In genomic region chr12:105072888-105073488, GRCh38 we compare ENCODE assay signal across 29 cellular contexts. TPM values are rescaled to one million over a fixed set of nuclear protein-coding genes. Genes with fewer than 3 reads are reported as not detected.
DNase-seq lines count a peak whose midpoint lies in the region; ATAC-seq and TF ChIP-seq lines count a peak whose summit lies in the region.
"Had no signal": no experiment of that assay in that cellular context is flagged by ENCODE, and none has a peak within 500 bp of the region (broad histone marks: within the 10 kb centered on the region; RNA-seq: fewer than 3 reads in every experiment).

No MANE protein-coding gene starts in this region.

- CTCF ChIA-PET in CD4-positive, alpha-beta T cell (lab: Charles Lee) = no interaction called here

- H3K27ac ChIP-seq in OCI-LY3 (ENCODE audit: low read length) (no peak overlapping the region), right lobe of liver (no peak overlapping the region)
- H3K27ac ChIP-seq in CD4-positive, alpha-beta T cell (ENCODE audit: low read depth, low read length) = no peak overlapping the region
- H3K27ac ChIP-seq: C4-2B, parathyroid adenoma, SJSA1, upper lobe of right lung had no signal

- H3K27ac Mint-ChIP-seq in CD4-positive, alpha-beta T cell = no peak overlapping the region
- H3K27ac Mint-ChIP-seq: activated CD8-positive, alpha-beta memory T cell treated with anti-CD3 and anti-CD28 coated beads, Interleukin-2, amount 10 ng/mL, durations not matched to agents 7 days and 5 days; effector memory CD8-positive, alpha-beta T cell had no signal

- ATAC-seq in HG03280 (IDR thresholded peaks at IDR 0.05; ENCODE audit: unreplicated experiment) = peak; percentile 43
- ATAC-seq in HG03139 (IDR thresholded peaks at IDR 0.05; ENCODE audit: unreplicated experiment) = no peak
- no peak for ATAC-seq in right lobe of liver
- no peak for ATAC-seq in CD4-positive, alpha-beta T cell (ENCODE audit: poor library complexity)
- ATAC-seq: activated CD8-positive, alpha-beta memory T cell treated with anti-CD3 and anti-CD28 coated beads, Interleukin-2, amount 10 ng/mL, durations not matched to agents 7 days and 5 days; activated T-cell treated with anti-CD3 and anti-CD28 coated beads, Interleukin-2, amount 50 U/mL, for 4 hours; effector memory CD8-positive, alpha-beta T cell; K562; right cardiac atrium; stimulated activated naive CD8-positive, alpha-beta T cell treated with anti-CD3 and anti-CD28 coated beads, Interleukin-15, Interleukin-2, amounts not matched to agents 100 U/mL and 50 U/mL, for 24 hours; upper lobe of right lung had no signal

- no peaks in the 10 kb centered on the region for H3K79me2 ChIP-seq in OCI-LY3 (ENCODE audit: low read length)
- H3K79me2 ChIP-seq: parathyroid adenoma had no signal

- 93% methylated on average over 6 of the region's 6 CpGs for WGBS in right lobe of liver (ENCODE audit: insufficient coverage, low coverage, low lambda C conversion rate, missing lambda C conversion rate)

- H3K4me1 ChIP-seq in OCI-LY3 (ENCODE audit: low read length) (peaks cover 12% of the 10 kb centered on the region), right lobe of liver (no peaks in the 10 kb centered on the region)
- H3K4me1 ChIP-seq: Caco-2, HAP-1, parathyroid adenoma, SJSA1, upper lobe of right lung had no signal

- no peak overlapping the region for H3K4me3 Mint-ChIP-seq in CD4-positive, alpha-beta T cell
- H3K4me3 Mint-ChIP-seq: activated CD8-positive, alpha-beta memory T cell treated with anti-CD3 and anti-CD28 coated beads, Interleukin-2, amount 10 ng/mL, durations not matched to agents 7 days and 5 days; activated T-cell treated with anti-CD3 and anti-CD28 coated beads, Interleukin-2, amount 50 U/mL, for 4 hours; effector memory CD8-positive, alpha-beta T cell had no signal

- no peaks in the 10 kb centered on the region for H3K4me1 Mint-ChIP-seq in CD4-positive, alpha-beta T cell (ENCODE audit: low read depth)
- H3K4me1 Mint-ChIP-seq: activated CD8-positive, alpha-beta memory T cell treated with anti-CD3 and anti-CD28 coated beads, Interleukin-2, amount 10 ng/mL, durations not matched to agents 7 days and 5 days had no signal

- H2AFZ ChIP-seq in OCI-LY3 (ENCODE audit: low read depth, low read length) = peak overlapping the region; percentile 75; the same call in 1 of the 2 replicates
- H2AFZ ChIP-seq: parathyroid adenoma had no signal

- no peaks in the 10 kb centered on the region for H3K9me3 Mint-ChIP-seq in CD4-positive, alpha-beta T cell
- H3K9me3 Mint-ChIP-seq: activated T-cell treated with anti-CD3 and anti-CD28 coated beads, Interleukin-2, amount 50 U/mL, for 4 hours; effector memory CD8-positive, alpha-beta T cell had no signal

- H3K9me3 ChIP-seq in OCI-LY3 (ENCODE audit: insufficient read depth, low read length) (no peaks in the 10 kb centered on the region), right lobe of liver (no peaks in the 10 kb centered on the region)
- H3K9me3 ChIP-seq in CD4-positive, alpha-beta T cell (ENCODE audit: control insufficient read depth, low read length) = no peaks in the 10 kb centered on the region
- H3K9me3 ChIP-seq: Caco-2, HAP-1, SJSA1, upper lobe of right lung had no signal

- TF ChIP-seq POLR2A in right lobe of liver (IDR thresholded peaks at IDR 0.05) = no peak

- H4K20me1 ChIP-seq in OCI-LY3 (ENCODE audit: insufficient read depth, low read length) = no peaks in the 10 kb centered on the region

- intact Hi-C loops in right lobe of liver (cut with DNase I) = no loop called here
- intact Hi-C loops in CD4-positive, alpha-beta T cell (cut with DNase I, micrococcal nuclease) = no loop called here

- POLR2A ChIA-PET in CD4-positive, alpha-beta T cell (lab: Charles Lee) = no interaction called here

- H3K4me3 ChIP-seq in OCI-LY3 (ENCODE audit: low read length) = no peak overlapping the region
- H3K4me3 ChIP-seq in right lobe of liver = no peak overlapping the region
- H3K4me3 ChIP-seq: HAP-1, K562, SJSA1, upper lobe of right lung had no signal

- DNase-seq in NCI-H82 (lab: John Stamatoyannopoulos, UW) (peak; percentile 71), NCI-H82 treated with DMSO at 0.1 percent for 48 hours (lab: John Stamatoyannopoulos, UW; ENCODE audit: unreplicated experiment) (no peak), right lobe of liver (no peak), T1000 (lab: John Stamatoyannopoulos, UW) (no peak)
- no peak for DNase-seq in CD4-positive, alpha-beta T cell
- DNase-seq: activated CD4-positive, CD25-positive, alpha-beta regulatory T cell; activated CD8-positive, alpha-beta memory T cell treated with anti-CD3 and anti-CD28 coated beads, Interleukin-2, amount 10 ng/mL, durations not matched to agents 7 days and 5 days; activated gamma-delta T cell; activated T-cell treated with anti-CD3 and anti-CD28 coated beads, Interleukin-2, amount 50 U/mL, for 4 hours; Caco-2; central memory CD4-positive, alpha-beta T cell; effector memory CD8-positive, alpha-beta T cell; mammary epithelial cell; NCI-H146; NCI-H226; NCI-H69; right cardiac atrium; stimulated activated CD4-positive, alpha-beta T cell treated with anti-CD3 and anti-CD28 coated beads, Interleukin-2, amount 100 ng/mL, for 24 hours; stimulated activated naive CD8-positive, alpha-beta T cell treated with anti-CD3 and anti-CD28 coated beads, Interleukin-15, Interleukin-2, amounts not matched to agents 100 U/mL and 50 U/mL, for 24 hours; T-helper 1 cell; upper lobe of right lung had no signal

- no peak for TF ChIP-seq CTCF in OCI-LY3 (IDR thresholded peaks at IDR 0.05; ENCODE audit: low read depth, low read length)
- TF ChIP-seq CTCF in right lobe of liver (IDR thresholded peaks at IDR 0.05) = no peak
- no peak for TF ChIP-seq CTCF in CD4-positive, alpha-beta T cell (IDR thresholded peaks at IDR 0.05)

- H3K4me2 ChIP-seq in OCI-LY3 (ENCODE audit: low read length) = peak overlapping the region; percentile 47

- no peaks in the 10 kb centered on the region for H3K36me3 ChIP-seq in OCI-LY3 (replicated peaks; ENCODE audit: low read depth, low read length)
- H3K36me3 ChIP-seq in right lobe of liver = no peaks in the 10 kb centered on the region
- H3K36me3 ChIP-seq: HAP-1, SJSA1 had no signal

- H3K27me3 ChIP-seq in OCI-LY3 (ENCODE audit: low read depth, low read length) (no peaks in the 10 kb centered on the region), right lobe of liver (no peaks in the 10 kb centered on the region)
- H3K27me3 ChIP-seq in CD4-positive, alpha-beta T cell (ENCODE audit: control insufficient read depth, insufficient read depth, low read length) = no peaks in the 10 kb centered on the region
- H3K27me3 ChIP-seq: SJSA1, upper lobe of right lung had no signal

- no peaks in the 10 kb centered on the region for H3K36me3 Mint-ChIP-seq in CD4-positive, alpha-beta T cell (ENCODE audit: low read depth)
- H3K36me3 Mint-ChIP-seq: activated CD8-positive, alpha-beta memory T cell treated with anti-CD3 and anti-CD28 coated beads, Interleukin-2, amount 10 ng/mL, durations not matched to agents 7 days and 5 days had no signal

- no peak overlapping the region for H3K9ac ChIP-seq in OCI-LY3 (ENCODE audit: low read length)
- H3K9ac ChIP-seq: parathyroid adenoma had no signal

- H3K27me3 Mint-ChIP-seq in CD4-positive, alpha-beta T cell = peaks cover 4% of the 10 kb centered on the region

RNA-seq across cellular contexts. Expression of gene ALDH1L2, which starts 11.3 kb away (rescaled TPM):
- total RNA-seq in right lobe of liver = under 1 TPM; 0.15 to 0.90 (median 0.28) TPM
- under 1 TPM in 1 of 2 experiments, not detected in 1; 0.03 TPM for total RNA-seq in CD4-positive, alpha-beta T cell

RNA-seq across cellular contexts. Expression of gene WASHC4, which starts 34.5 kb away (rescaled TPM):
- 10 to 100 TPM; 24.4 to 51.4 (median 36.2) TPM for total RNA-seq in right lobe of liver
- 10 to 100 TPM; 32.5 to 33.6 TPM for total RNA-seq in CD4-positive, alpha-beta T cell
